Comparison of ENCODE assay signal across 9 cellular contexts in the genomic region with DNA sequence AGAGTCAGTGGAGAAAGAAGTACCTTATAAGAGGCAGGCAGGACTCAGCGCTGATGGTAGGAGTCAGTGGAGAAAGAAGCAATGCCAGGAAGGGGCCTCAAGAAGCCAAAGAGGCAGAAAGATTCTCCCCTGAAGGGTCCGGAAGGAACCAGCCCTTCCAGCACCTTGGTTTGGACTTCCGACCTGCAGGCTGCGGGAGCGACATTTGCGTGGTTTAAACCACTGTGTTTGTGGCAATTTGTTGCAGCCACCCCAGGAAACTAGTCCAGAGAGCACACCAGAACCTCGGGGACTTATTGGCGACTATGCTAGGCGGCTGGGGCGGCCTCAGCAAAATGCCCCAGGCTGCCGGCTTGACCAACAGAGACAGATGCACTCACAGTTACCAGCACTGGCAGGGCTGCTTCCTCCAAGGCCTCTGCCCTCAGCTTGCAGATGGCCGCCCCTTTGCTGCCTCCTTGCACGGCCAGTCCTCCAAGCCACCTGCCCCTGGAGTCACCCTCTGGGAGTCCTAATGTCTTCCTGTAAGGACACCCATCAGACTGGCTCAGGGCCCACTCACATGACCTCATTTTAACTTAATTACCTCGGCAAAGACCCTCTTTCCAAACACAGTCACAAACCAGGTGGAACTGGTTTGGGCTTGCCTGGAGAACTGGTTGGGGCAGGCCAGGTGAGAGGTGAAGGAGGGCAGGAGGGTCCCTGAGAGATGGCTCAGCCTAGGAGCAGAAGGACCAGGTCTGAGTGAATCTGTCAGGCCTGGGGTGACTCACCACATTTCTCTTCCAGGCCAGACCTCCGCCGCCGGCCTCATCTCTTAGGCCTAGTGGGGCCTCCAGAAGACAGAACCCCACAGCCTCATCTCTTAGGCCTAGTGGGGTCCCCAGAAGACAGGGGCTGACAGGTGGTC. TPM values are rescaled to one million over a fixed set of nuclear protein-coding genes. Genes with fewer than 3 reads are reported as not detected.
A peak's percentile ranks its signal among the peaks of the same experiment; 100 is the strongest.
DNase-seq lines count a peak whose midpoint lies in the region; ATAC-seq and TF ChIP-seq lines count a peak whose summit lies in the region.
"Had no signal": no experiment of that assay in that cellular context is flagged by ENCODE, and none has a peak within 500 bp of the region (broad histone marks: within the 10 kb centered on the region; RNA-seq: fewer than 3 reads in every experiment).

No MANE protein-coding gene starts in this region.

- H3K27me3 ChIP-seq in breast epithelium = no peaks in the 10 kb centered on the region
- no peaks in the 10 kb centered on the region for H3K27me3 ChIP-seq in osteoblast (ENCODE audit: insufficient read depth, low read length)

- H4K20me1 ChIP-seq in osteoblast (ENCODE audit: insufficient read depth, low read length) = no peaks in the 10 kb centered on the region

- no peaks in the 10 kb centered on the region for H3K79me2 ChIP-seq in osteoblast (ENCODE audit: insufficient read depth, low read length)

- TF ChIP-seq POLR2A in NB4 (IDR thresholded peaks at IDR 0.05; ENCODE audit: extremely low read depth, insufficient read length) (no peak), breast epithelium (IDR thresholded peaks at IDR 0.05) (no peak)

- H2AFZ ChIP-seq in osteoblast (ENCODE audit: low read length) = peak overlapping the region; percentile 64

- DNase-seq in DMS53 treated with DMSO at 0.1 percent for 48 hours (lab: John Stamatoyannopoulos, UW; ENCODE audit: unreplicated experiment) (peak; percentile 41), NB4 (ENCODE audit: low read depth) (peak; percentile 73), breast epithelium (ENCODE audit: low spot score in 2 of 2) (peak in 1 of 2 donors; percentile 50), osteoblast (ENCODE audit: insufficient read length, low spot score, missing footprints) (peak; percentile 89), dermis blood vessel endothelial cell (no peak), Ammon's horn (ENCODE audit: low spot score) (no peak)
- DNase-seq in stimulated activated CD4-positive, alpha-beta T cell treated with anti-CD3 and anti-CD28 coated beads, Interleukin-2, amount 100 ng/mL, for 24 hours = no peak
- DNase-seq: cortex of kidney had no signal

- peak overlapping the region; percentile 95 to 97 for H3K27ac ChIP-seq in breast epithelium
- H3K27ac ChIP-seq in osteoblast (ENCODE audit: low read depth, low read length) = peak overlapping the region; percentile 33

- H3K4me2 ChIP-seq in osteoblast (ENCODE audit: insufficient read depth, low read length) = no peak overlapping the region

- no peaks in the 10 kb centered on the region for H3K9me3 ChIP-seq in breast epithelium
- no peaks in the 10 kb centered on the region for H3K9me3 ChIP-seq in osteoblast (ENCODE audit: low read depth, low read length)

- no peak overlapping the region for H3K4me3 ChIP-seq in NB4 (ENCODE audit: low read depth, low read length)
- no peak overlapping the region for H3K4me3 ChIP-seq in breast epithelium
- no peak overlapping the region for H3K4me3 ChIP-seq in osteoblast (ENCODE audit: insufficient read depth, low read length)

- intact Hi-C loops in breast epithelium (cut with DNase I; ENCODE audit: low total_unique reads) = no loop called here

- H3K36me3 ChIP-seq in breast epithelium = no peaks in the 10 kb centered on the region
- H3K36me3 ChIP-seq in osteoblast (ENCODE audit: insufficient read depth, low read length) = no peaks in the 10 kb centered on the region

- TF ChIP-seq CTCF in NB4 (IDR thresholded peaks at IDR 0.05; ENCODE audit: low read depth, low read length) = no peak
- TF ChIP-seq CTCF in breast epithelium (IDR thresholded peaks at IDR 0.05) = no peak
- no peak for TF ChIP-seq CTCF in osteoblast (IDR thresholded peaks at IDR 0.05; ENCODE audit: extremely low read depth, low read depth, low read length)

- ATAC-seq in GM19397 (IDR thresholded peaks at IDR 0.05; ENCODE audit: unreplicated experiment) = no peak

- H3K4me1 ChIP-seq in breast epithelium (peaks cover 6 to 46% of the 10 kb centered on the region in 2 donors), osteoblast (ENCODE audit: insufficient read depth, low read length) (peaks cover 70% of the 10 kb centered on the region)

RNA-seq across cellular contexts. Expression of a gene that starts 26.1 kb away (rescaled TPM):
- total RNA-seq in breast epithelium = 10 to 100 TPM in 1 of 3 donors, 1 to 10 TPM in 1, not detected in 1; 3.6 to 13.5 TPM
- total RNA-seq in osteoblast = not detected in 2 replicates
- not detected in 2 replicates for total RNA-seq in dermis blood vessel endothelial cell

RNA-seq across cellular contexts. Expression of a gene that starts 51.5 kb away (rescaled TPM):
- 10 to 100 TPM in 2 of 3 donors, not detected in 1; 31.0 to 31.1 TPM for total RNA-seq in breast epithelium
- not detected in 2 replicates for total RNA-seq in osteoblast
- total RNA-seq in dermis blood vessel endothelial cell = not detected in 2 replicates

Comparison
In these comparisons a context has a peak if more than half of its experiments do, and no peak if none do; other contexts are left out.
1. DNase-seq: peak in DMS53 treated with DMSO at 0.1 percent for 48 hours (single experiment), NB4 (single experiment) and osteoblast (single experiment); none in dermis blood vessel endothelial cell (single experiment), stimulated activated CD4-positive, alpha-beta T cell treated with anti-CD3 and anti-CD28 coated beads, Interleukin-2, amount 100 ng/mL, for 24 hours (0 of 2) and Ammon's horn (single experiment).